In the genomic region with DNA sequence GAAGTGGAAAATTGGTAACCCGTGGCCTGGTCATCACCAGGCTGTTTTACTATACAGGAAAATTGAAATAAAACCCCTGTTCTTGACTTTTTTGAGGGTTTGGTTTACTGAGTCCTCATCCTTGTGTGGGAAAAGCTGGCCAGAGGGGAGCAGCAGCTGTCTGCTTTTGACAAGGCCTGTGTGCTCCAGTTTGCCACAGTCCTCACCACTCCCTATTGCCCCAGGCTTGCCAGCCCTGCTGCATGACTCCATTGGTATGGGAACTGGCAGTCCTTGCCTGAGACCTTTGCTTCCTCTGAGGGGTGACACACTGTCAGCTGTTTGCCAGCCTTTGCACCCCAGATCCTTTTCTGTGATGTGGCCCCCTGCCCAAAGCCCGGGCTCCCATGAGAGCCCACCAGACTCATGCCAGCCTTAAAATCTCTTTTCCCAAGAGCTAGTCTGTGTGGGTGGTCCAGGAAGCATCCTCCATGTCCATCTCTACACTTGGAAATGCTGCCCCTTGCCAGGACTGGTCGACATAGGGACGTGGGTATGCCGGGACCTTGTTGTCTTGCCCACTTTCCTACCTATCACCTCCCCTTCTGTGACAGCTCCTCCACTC, we compare ENCODE assay signal across 16 cellular contexts. TPM values are rescaled to one million over a fixed set of nuclear protein-coding genes. Genes with fewer than 3 reads are reported as not detected.
"Had no signal": no experiment of that assay in that cellular context is flagged by ENCODE, and none has a peak within 500 bp of the region (broad histone marks: within the 10 kb centered on the region; RNA-seq: fewer than 3 reads in every experiment).

No MANE protein-coding gene starts in this region.

- DNase-seq: activated CD4-positive, alpha-beta T cell treated with anti-CD3 and anti-CD28 coated beads, Interleukin-2, amount 10 ng/mL, durations not matched to agents 24 days and 14 days; activated CD4-positive, CD25-positive, alpha-beta regulatory T cell; activated gamma-delta T cell treated with Interleukin-2 at 50 U/mL for 16 hours; amniotic stem cell; brain microvascular endothelial cell; dermis blood vessel endothelial cell; effector memory CD8-positive, alpha-beta T cell; gastrocnemius medialis; natural killer cell; stimulated activated naive CD8-positive, alpha-beta T cell treated with anti-CD3 and anti-CD28 coated beads, Interleukin-15, amount 100 ng/mL, for 72 hours had no signal

- H3K9me3 ChIP-seq: gastrocnemius medialis, left lung, psoas muscle, right lobe of liver had no signal

- H3K36me3 ChIP-seq: brain microvascular endothelial cell, gastrocnemius medialis, left lung, right lobe of liver had no signal

- H3K4me1 ChIP-seq: gastrocnemius medialis, left lung, psoas muscle, right lobe of liver had no signal

- H3K4me3 ChIP-seq: gastrocnemius medialis, left lung, psoas muscle, right lobe of liver had no signal

- H3K9me3 Mint-ChIP-seq: activated CD4-positive, alpha-beta T cell treated with anti-CD3 and anti-CD28 coated beads, Interleukin-2, amount 10 ng/mL, durations not matched to agents 24 days and 14 days; effector memory CD8-positive, alpha-beta T cell; memory B cell; natural killer cell; stimulated activated naive CD8-positive, alpha-beta T cell treated with anti-CD3 and anti-CD28 coated beads, Interleukin-15, amount 100 ng/mL, for 72 hours; type B pancreatic cell had no signal

- H3K4me1 Mint-ChIP-seq: activated CD4-positive, alpha-beta T cell treated with anti-CD3 and anti-CD28 coated beads, Interleukin-2, amount 10 ng/mL, durations not matched to agents 24 days and 14 days; memory B cell; natural killer cell; stimulated activated naive CD8-positive, alpha-beta T cell treated with anti-CD3 and anti-CD28 coated beads, Interleukin-15, amount 100 ng/mL, for 72 hours had no signal

- H3K27ac ChIP-seq: brain microvascular endothelial cell, gastrocnemius medialis, left lung, psoas muscle, right lobe of liver had no signal

- H3K27me3 Mint-ChIP-seq: activated CD4-positive, alpha-beta T cell treated with anti-CD3 and anti-CD28 coated beads, Interleukin-2, amount 10 ng/mL, durations not matched to agents 24 days and 14 days; activated naive CD8-positive, alpha-beta T cell had no signal

- H3K27me3 ChIP-seq: brain microvascular endothelial cell, gastrocnemius medialis, right lobe of liver had no signal

- H3K4me3 Mint-ChIP-seq: activated CD4-positive, alpha-beta T cell treated with anti-CD3 and anti-CD28 coated beads, Interleukin-2, amount 10 ng/mL, durations not matched to agents 24 days and 14 days; activated naive CD8-positive, alpha-beta T cell; effector memory CD8-positive, alpha-beta T cell; memory B cell; natural killer cell; stimulated activated naive CD8-positive, alpha-beta T cell treated with anti-CD3 and anti-CD28 coated beads, Interleukin-15, amount 100 ng/mL, for 72 hours; type B pancreatic cell had no signal

- H3K36me3 Mint-ChIP-seq: activated naive CD8-positive, alpha-beta T cell; memory B cell; natural killer cell; type B pancreatic cell had no signal

- H3K27ac Mint-ChIP-seq: activated CD4-positive, alpha-beta T cell treated with anti-CD3 and anti-CD28 coated beads, Interleukin-2, amount 10 ng/mL, durations not matched to agents 24 days and 14 days; activated naive CD8-positive, alpha-beta T cell; effector memory CD8-positive, alpha-beta T cell; memory B cell; natural killer cell; stimulated activated naive CD8-positive, alpha-beta T cell treated with anti-CD3 and anti-CD28 coated beads, Interleukin-15, amount 100 ng/mL, for 72 hours; type B pancreatic cell had no signal

- ATAC-seq: effector memory CD8-positive, alpha-beta T cell; gastrocnemius medialis; left lung; natural killer cell; psoas muscle; right lobe of liver; stimulated activated naive CD8-positive, alpha-beta T cell treated with anti-CD3 and anti-CD28 coated beads, Interleukin-15, amount 100 ng/mL, for 72 hours had no signal

RNA-seq across cellular contexts. Expression of gene GLI2, which starts 39.0 kb away (rescaled TPM):
- total RNA-seq: natural killer cell had no signal
